9 cellular contexts compared by ENCODE assay signal in the genomic region with DNA sequence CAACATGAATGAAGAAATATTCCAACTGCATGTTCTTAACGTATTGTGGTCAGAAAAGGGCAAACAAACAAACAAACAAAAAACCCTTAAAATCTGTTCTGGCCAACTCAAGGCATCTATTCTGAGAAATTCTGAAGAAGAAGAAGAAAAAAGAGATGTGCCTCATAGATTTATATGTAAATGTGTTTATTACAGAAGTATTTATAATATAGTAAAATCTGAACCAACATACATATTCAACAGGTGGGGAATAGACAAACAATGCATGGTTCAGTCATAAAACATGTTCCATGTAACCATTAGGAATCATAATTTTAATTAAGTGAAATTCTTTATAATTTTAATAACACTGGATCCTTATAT. TPM values are rescaled to one million over a fixed set of nuclear protein-coding genes. Genes with fewer than 3 reads are reported as not detected.
A peak's percentile ranks its signal among the peaks of the same experiment; 100 is the strongest.
DNase-seq lines count a peak whose midpoint lies in the region; ATAC-seq and TF ChIP-seq lines count a peak whose summit lies in the region.
"Had no signal": no experiment of that assay in that cellular context is flagged by ENCODE, and none has a peak within 500 bp of the region (broad histone marks: within the 10 kb centered on the region; RNA-seq: fewer than 3 reads in every experiment).

No MANE protein-coding gene starts in this region.

- no peaks in the 10 kb centered on the region for H3K9me3 Mint-ChIP-seq in activated naive CD4-positive, alpha-beta T cell treated with anti-CD3 and anti-CD28 coated beads for 36 hours
- H3K9me3 Mint-ChIP-seq in activated naive CD4-positive, alpha-beta T cell treated with anti-CD3 and anti-CD28 coated beads, Interleukin-2, amount 50 U/mL, for 72 hours = no peaks in the 10 kb centered on the region
- H3K9me3 Mint-ChIP-seq: stimulated activated naive B cell treated with anti-CD40 and anti-IgM and Interleukin-4, amounts not matched to agents 10 μg/mL and 1 μg/mL and 100 μg/mL, for 72 hours had no signal

- H3K27me3 ChIP-seq in body of pancreas (no peaks in the 10 kb centered on the region), lower lobe of right lung (ENCODE audit: low read depth) (no peaks in the 10 kb centered on the region), upper lobe of right lung (no peaks in the 10 kb centered on the region)

- intact Hi-C loops in activated naive CD4-positive, alpha-beta T cell treated with anti-CD3 and anti-CD28 coated beads for 36 hours (cut with micrococcal nuclease) = loop anchor here (1.0 to 2.0 kb wide), 5 partner anchors 18 to 171 kb away; partner anchors contain the start of genes BTN2A2, BTN3A1 and BTN3A3
- intact Hi-C loops in body of pancreas (cut with DNase I) = no loop called here
- intact Hi-C loops in lower lobe of right lung (cut with DNase I) = no loop called here
- intact Hi-C loops in upper lobe of right lung (cut with DNase I) = no loop called here

- H3K27ac Mint-ChIP-seq in activated naive CD4-positive, alpha-beta T cell treated with anti-CD3 and anti-CD28 coated beads for 36 hours = no peak overlapping the region
- no peak overlapping the region for H3K27ac Mint-ChIP-seq in activated naive CD4-positive, alpha-beta T cell treated with anti-CD3 and anti-CD28 coated beads, Interleukin-2, amount 50 U/mL, for 72 hours
- H3K27ac Mint-ChIP-seq: stimulated activated naive B cell treated with anti-CD40 and anti-IgM and Interleukin-4, amounts not matched to agents 10 μg/mL and 1 μg/mL and 100 μg/mL, for 72 hours had no signal

- H3K36me3 ChIP-seq in body of pancreas (replicated peaks in 1 of 2; ENCODE audit: insufficient read depth in 1 of 2, low read depth in 2 of 2) = no peaks in the 10 kb centered on the region
- peaks cover 14% of the 10 kb centered on the region for H3K36me3 ChIP-seq in lower lobe of right lung
- peaks cover 5% of the 10 kb centered on the region for H3K36me3 ChIP-seq in upper lobe of right lung

- WGBS in body of pancreas, 2 donors = 0% methylated on average over 1 of the region's 1 CpG

- H3K27ac ChIP-seq in body of pancreas = peak overlapping the region in 3 of 4 donors; percentile 75 to 92 (median 91)
- peak overlapping the region; percentile 87 for H3K27ac ChIP-seq in lower lobe of right lung
- peak overlapping the region; percentile 90 for H3K27ac ChIP-seq in upper lobe of right lung

- DNase-seq in activated naive CD4-positive, alpha-beta T cell treated with anti-CD3 and anti-CD28 coated beads for 36 hours = no peak
- DNase-seq in activated naive CD4-positive, alpha-beta T cell treated with anti-CD3 and anti-CD28 coated beads, Interleukin-2, amount 50 U/mL, for 72 hours (ENCODE audit: low spot score in 2 of 2) = no peak
- no peak for DNase-seq in body of pancreas
- DNase-seq in lower lobe of right lung = no peak
- no peak for DNase-seq in upper lobe of right lung
- DNase-seq in ecto neural progenitor cell (ENCODE audit: low spot score) = no peak
- DNase-seq in NOMO-1 treated with DMSO at 0.1 percent for 48 hours (lab: John Stamatoyannopoulos, UW; ENCODE audit: unreplicated experiment) = no peak

- peaks cover 8% of the 10 kb centered on the region for H3K4me1 ChIP-seq in body of pancreas
- H3K4me1 ChIP-seq in lower lobe of right lung = peaks cover 35% of the 10 kb centered on the region
- H3K4me1 ChIP-seq in upper lobe of right lung = peaks cover 16% of the 10 kb centered on the region

- no peaks in the 10 kb centered on the region for H3K27me3 Mint-ChIP-seq in activated naive CD4-positive, alpha-beta T cell treated with anti-CD3 and anti-CD28 coated beads for 36 hours (ENCODE audit: low read depth)

- no peak for ATAC-seq in activated naive CD4-positive, alpha-beta T cell treated with anti-CD3 and anti-CD28 coated beads, Interleukin-2, amount 50 U/mL, for 72 hours
- ATAC-seq in body of pancreas (no peak), lower lobe of right lung (no peak), upper lobe of right lung (no peak), GM19463 (IDR thresholded peaks at IDR 0.05; ENCODE audit: unreplicated experiment) (no peak)

- CTCF ChIA-PET in activated naive CD4-positive, alpha-beta T cell treated with anti-CD3 and anti-CD28 coated beads for 36 hours (lab: Charles Lee) = no interaction called here

- no peak for TF ChIP-seq POLR2A in body of pancreas (IDR thresholded peaks at IDR 0.05)

- H3K4me3 Mint-ChIP-seq in activated naive CD4-positive, alpha-beta T cell treated with anti-CD3 and anti-CD28 coated beads for 36 hours = peak overlapping the region; percentile 54
- H3K4me3 Mint-ChIP-seq: stimulated activated naive B cell treated with anti-CD40 and anti-IgM and Interleukin-4, amounts not matched to agents 10 μg/mL and 1 μg/mL and 100 μg/mL, for 72 hours had no signal

- TF ChIP-seq CTCF in body of pancreas (IDR thresholded peaks at IDR 0.05) (no peak), lower lobe of right lung (IDR thresholded peaks at IDR 0.05) (no peak), upper lobe of right lung (IDR thresholded peaks at IDR 0.05) (no peak)

- H3K4me3 ChIP-seq in body of pancreas (peak overlapping the region; percentile 38 to 40), lower lobe of right lung (peak overlapping the region; percentile 64), upper lobe of right lung (peak overlapping the region; percentile 61)

- H3K9me3 ChIP-seq in body of pancreas (no peaks in the 10 kb centered on the region), lower lobe of right lung (no peaks in the 10 kb centered on the region), upper lobe of right lung (no peaks in the 10 kb centered on the region)

- peaks cover 18% of the 10 kb centered on the region for H3K36me3 Mint-ChIP-seq in activated naive CD4-positive, alpha-beta T cell treated with anti-CD3 and anti-CD28 coated beads for 36 hours (ENCODE audit: low read depth)
- peaks cover 13 to 18% of the 10 kb centered on the region in 2 donors for H3K36me3 Mint-ChIP-seq in activated naive CD4-positive, alpha-beta T cell treated with anti-CD3 and anti-CD28 coated beads, Interleukin-2, amount 50 U/mL, for 72 hours

- H3K4me1 Mint-ChIP-seq in activated naive CD4-positive, alpha-beta T cell treated with anti-CD3 and anti-CD28 coated beads for 36 hours (ENCODE audit: low read depth) = peaks cover 64% of the 10 kb centered on the region

RNA-seq across cellular contexts. Expression of gene BTN3A2, which starts 0.6 kb away (rescaled TPM):
- total RNA-seq in activated naive CD4-positive, alpha-beta T cell treated with anti-CD3 and anti-CD28 coated beads for 36 hours = 10 to 100 TPM; 67.6 to 80.5 TPM
- total RNA-seq in activated naive CD4-positive, alpha-beta T cell treated with anti-CD3 and anti-CD28 coated beads, Interleukin-2, amount 50 U/mL, for 72 hours = 100 to 1,000 TPM in 1 of 2 donors, 10 to 100 TPM in 1; 78.2 to 121 TPM
- total RNA-seq in body of pancreas = 1 to 10 TPM; 5.9 to 8.6 TPM
- 79.2 TPM for total RNA-seq in lower lobe of right lung
- 65.2 TPM for total RNA-seq in upper lobe of right lung

RNA-seq across cellular contexts. Expression of gene BTN2A2, which starts 17.3 kb away (rescaled TPM):
- total RNA-seq in activated naive CD4-positive, alpha-beta T cell treated with anti-CD3 and anti-CD28 coated beads for 36 hours = 10 to 100 TPM; 18.3 to 18.7 TPM
- 10 to 100 TPM; 23.5 to 43.5 TPM for total RNA-seq in activated naive CD4-positive, alpha-beta T cell treated with anti-CD3 and anti-CD28 coated beads, Interleukin-2, amount 50 U/mL, for 72 hours
- 1 to 10 TPM; 3.1 to 5.3 TPM for total RNA-seq in body of pancreas
- 33.6 TPM for total RNA-seq in lower lobe of right lung
- 25.6 TPM for total RNA-seq in upper lobe of right lung

RNA-seq across cellular contexts. Expression of gene BTN3A1, which starts 36.5 kb away (rescaled TPM):
- total RNA-seq in activated naive CD4-positive, alpha-beta T cell treated with anti-CD3 and anti-CD28 coated beads for 36 hours = 10 to 100 TPM; 37.6 to 40.0 TPM
- 10 to 100 TPM; 47.8 to 79.8 TPM for total RNA-seq in activated naive CD4-positive, alpha-beta T cell treated with anti-CD3 and anti-CD28 coated beads, Interleukin-2, amount 50 U/mL, for 72 hours
- total RNA-seq in body of pancreas = 10 to 100 TPM in 1 of 2 donors, 1 to 10 TPM in 1; 9.2 to 11.4 TPM
- 53.2 TPM for total RNA-seq in lower lobe of right lung
- total RNA-seq in upper lobe of right lung = 52.2 TPM
